15 cellular contexts compared by ENCODE assay signal in the genomic region with DNA sequence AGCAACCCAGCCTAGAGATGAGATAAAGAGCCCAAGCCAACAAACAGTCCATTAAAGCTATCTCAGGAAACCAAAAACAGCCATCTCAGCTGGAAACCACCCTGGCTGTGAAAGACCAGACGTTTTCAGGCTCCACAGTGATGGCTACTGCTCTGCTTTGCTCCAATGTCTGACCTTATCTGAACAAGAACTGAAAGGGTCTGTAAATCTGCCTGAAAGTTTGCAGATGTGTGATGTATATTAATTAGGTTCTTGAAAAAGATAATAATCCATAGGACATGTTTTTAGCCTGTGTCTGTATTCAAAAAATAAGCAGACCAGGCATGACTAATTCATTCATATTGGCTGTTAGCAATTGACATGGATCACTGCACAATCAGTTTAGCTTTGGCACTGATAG.
"Had no signal": no experiment of that assay in that cellular context is flagged by ENCODE, and none has a peak within 500 bp of the region (broad histone marks: within the 10 kb centered on the region; RNA-seq: fewer than 3 reads in every experiment).

No MANE protein-coding gene starts in this region.

- H3K27ac ChIP-seq: ascending aorta, colonic mucosa, heart left ventricle, right lobe of liver, spleen, tibial artery, uterus, WERI-Rb-1 had no signal

- ATAC-seq: activated naive CD8-positive, alpha-beta T cell treated with anti-CD3 and anti-CD28 coated beads, Interleukin-2, amount 50 U/mL, for 24 hours; heart left ventricle; left ventricle myocardium superior; right lobe of liver; stimulated activated memory B cell treated with anti-CD40 and anti-IgM and Interleukin-4, amounts not matched to agents 10 μg/mL and 1 μg/mL and 100 μg/mL, for 72 hours had no signal

- H3K9me3 ChIP-seq: ascending aorta, colonic mucosa, heart left ventricle, right lobe of liver, spleen, tibial artery, uterus had no signal

- H3K4me1 ChIP-seq: colonic mucosa, right lobe of liver, spleen, uterus had no signal

- H3K36me3 ChIP-seq: ascending aorta, colonic mucosa, heart left ventricle, right lobe of liver, spleen, tibial artery, uterus, WERI-Rb-1 had no signal

- DNase-seq: activated CD4-positive, alpha-beta T cell treated with anti-CD3 and anti-CD28 coated beads for 48 hours; activated naive CD4-positive, alpha-beta T cell treated with Interleukin-2 at 50 U/mL for 16 hours; activated naive CD8-positive, alpha-beta T cell treated with anti-CD3 and anti-CD28 coated beads, Interleukin-2, amount 50 U/mL, for 24 hours; colonic mucosa; heart left ventricle; kidney; left ventricle myocardium superior; right lobe of liver; spleen; stimulated activated CD4-positive, alpha-beta T cell treated with anti-CD3 and anti-CD28 coated beads, Interleukin-1b, Interleukin-23, amount 100 ng/mL, for 48 hours; tibial artery; uterus; WERI-Rb-1 had no signal

- H3K27me3 ChIP-seq: ascending aorta, colonic mucosa, heart left ventricle, right lobe of liver, spleen, tibial artery, uterus had no signal

- H3K4me3 ChIP-seq: ascending aorta, colonic mucosa, heart left ventricle, right lobe of liver, spleen, tibial artery, uterus had no signal
